In the genomic region with DNA sequence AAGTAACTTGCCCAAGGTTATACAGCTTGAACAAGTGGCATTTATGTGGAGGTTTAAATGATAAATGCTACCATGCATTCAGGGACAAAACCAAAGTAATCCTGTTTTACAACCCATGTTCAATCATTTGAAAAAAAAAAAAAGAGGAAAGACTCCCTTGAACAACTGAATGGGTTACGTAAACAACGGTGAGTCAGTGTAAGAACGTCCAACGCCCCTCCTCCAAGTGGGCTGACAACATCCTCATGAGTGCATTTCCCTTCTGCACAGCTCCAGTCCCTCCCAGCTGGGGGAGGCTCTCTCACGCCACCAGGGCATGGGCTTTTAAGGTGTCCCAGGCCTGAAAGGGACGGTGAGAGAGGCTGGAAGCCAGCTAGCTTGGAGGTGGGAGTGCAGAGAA, we compare ENCODE assay signal across 8 cellular contexts.
DNase-seq lines count a peak whose midpoint lies in the region; ATAC-seq and TF ChIP-seq lines count a peak whose summit lies in the region.

No MANE protein-coding gene starts in this region.

- BruUV-seq in PC-3 (replicated peaks; lab: Mats Ljungman, UMichigan), result no TSS peak

- peak; percentile 100 for ATAC-seq in PC-3
- no peak for ATAC-seq in GM19395 (IDR thresholded peaks at IDR 0.05; ENCODE audit: unreplicated experiment)

- H3K36me3 ChIP-seq in PC-3 (ENCODE audit: low read depth, low read length) (no peaks in the 10 kb centered on the region), osteoblast (ENCODE audit: insufficient read depth, low read length) (peaks cover 10% of the 10 kb centered on the region), thymus (ENCODE audit: control insufficient read depth, insufficient read depth) (peaks cover 33% of the 10 kb centered on the region)

- H3K27ac ChIP-seq in PC-3 (ENCODE audit: low read length) (peak overlapping the region; percentile 73), osteoblast (ENCODE audit: low read depth, low read length) (peak overlapping the region; percentile 87), thymus (ENCODE audit: low read depth) (peak overlapping the region; percentile 1)

- intact Hi-C loops in PC-3 (cut with micrococcal nuclease), result no loop called here

- POLR2A ChIA-PET in PC-3 (lab: Charles Lee; ENCODE audit: unreplicated experiment), result interaction anchor here (0.6 kb wide), 1 partner anchor 12 kb away, joined by 5 read pairs; no protein-coding TSS in a partner anchor

- no peak for TF ChIP-seq CTCF in PC-3 (conservative IDR thresholded peaks at IDR 0.05; ENCODE audit: low read depth, low read length)
- peak; percentile 16 for TF ChIP-seq CTCF in fibroblast of pulmonary artery (IDR thresholded peaks at IDR 0.05; ENCODE audit: low read length, missing control alignments)
- TF ChIP-seq CTCF in osteoblast (IDR thresholded peaks at IDR 0.05; ENCODE audit: extremely low read depth, low read depth, low read length), result no peak

- no peaks in the 10 kb centered on the region for H3K27me3 ChIP-seq in PC-3 (ENCODE audit: low read length)
- H3K27me3 ChIP-seq in osteoblast (ENCODE audit: insufficient read depth, low read length), result no peaks in the 10 kb centered on the region
- H3K27me3 ChIP-seq in thymus (ENCODE audit: control insufficient read depth, insufficient read depth), result no peaks in the 10 kb centered on the region

- CTCF ChIA-PET in PC-3 (lab: Charles Lee), result interaction anchor here (0.6 kb wide), 1 partner anchor 8 kb away, joined by 15 read pairs; no protein-coding TSS in a partner anchor

- no peaks in the 10 kb centered on the region for H3K9me3 ChIP-seq in PC-3 (ENCODE audit: low read length)
- no peaks in the 10 kb centered on the region for H3K9me3 ChIP-seq in osteoblast (ENCODE audit: low read depth, low read length)
- H3K9me3 ChIP-seq in thymus (ENCODE audit: control insufficient read depth), result no peaks in the 10 kb centered on the region

- H3F3A ChIP-seq in PC-3 (ENCODE audit: low read length, unreplicated experiment), result no peaks in the 10 kb centered on the region

- no peaks in the 10 kb centered on the region for H3K79me2 ChIP-seq in PC-3 (ENCODE audit: low read length)
- no peaks in the 10 kb centered on the region for H3K79me2 ChIP-seq in osteoblast (ENCODE audit: insufficient read depth, low read length)

- H3K4me3 ChIP-seq in PC-3 (ENCODE audit: low read length) (no peak overlapping the region), fibroblast of pulmonary artery (replicated peaks; ENCODE audit: low read depth, low read length) (no peak overlapping the region), osteoblast (ENCODE audit: insufficient read depth, low read length) (no peak overlapping the region), thymus (ENCODE audit: low read length) (no peak overlapping the region)

- H3K9ac ChIP-seq in PC-3 (ENCODE audit: low read length), result 0 out of 2 replicates have a peak overlapping the region, but pooled peaks have one; percentile 25

- H3K4me1 ChIP-seq in PC-3 (ENCODE audit: insufficient read depth, low read length) (peaks cover 12% of the 10 kb centered on the region), osteoblast (ENCODE audit: insufficient read depth, low read length) (peaks cover 16% of the 10 kb centered on the region), thymus (ENCODE audit: control insufficient read depth, insufficient read depth, low read length) (no peaks in the 10 kb centered on the region)

- H2AFZ ChIP-seq in PC-3 (ENCODE audit: low read length), result peak overlapping the region; percentile 40; the same call in 1 of the 2 replicates
- H2AFZ ChIP-seq in osteoblast (ENCODE audit: low read length), result no peak overlapping the region

- DNase-seq in H4 (ENCODE audit: low spot score) (peak; percentile 98), PC-3 (peak; percentile 90), activated T-helper 1 cell treated with Interleukin-2 at 50 U/mL for 16 hours (ENCODE audit: low read depth) (peak; percentile 67), fibroblast of pulmonary artery (ENCODE audit: low read depth) (peak; percentile 98), osteoblast (ENCODE audit: insufficient read length, low spot score, missing footprints) (peak; percentile 96), NCI-H1105 treated with DMSO at 0.1 percent for 48 hours (lab: John Stamatoyannopoulos, UW) (no peak)

- WGBS in thymus, result 47% methylated on average over 6 of the region's 6 CpGs

- H3K9me2 ChIP-seq in PC-3 (replicated peaks; ENCODE audit: low read length), result no peaks in the 10 kb centered on the region

- H4K20me1 ChIP-seq in PC-3 (ENCODE audit: low read length) (no peaks in the 10 kb centered on the region), osteoblast (ENCODE audit: insufficient read depth, low read length) (no peaks in the 10 kb centered on the region)

- peak overlapping the region; percentile 54 for H3K4me2 ChIP-seq in PC-3 (ENCODE audit: low read length)
- H3K4me2 ChIP-seq in osteoblast (ENCODE audit: insufficient read depth, low read length), result peak overlapping the region; percentile 10

Comparison
In these comparisons a context has a peak if more than half of its experiments do, and no peak if none do; other contexts are left out.
1. H3K27ac ChIP-seq: peak in every context shown above with its lines; median percentile 87 in osteoblast; 73 in PC-3; 1 in thymus.